In the genomic region with DNA sequence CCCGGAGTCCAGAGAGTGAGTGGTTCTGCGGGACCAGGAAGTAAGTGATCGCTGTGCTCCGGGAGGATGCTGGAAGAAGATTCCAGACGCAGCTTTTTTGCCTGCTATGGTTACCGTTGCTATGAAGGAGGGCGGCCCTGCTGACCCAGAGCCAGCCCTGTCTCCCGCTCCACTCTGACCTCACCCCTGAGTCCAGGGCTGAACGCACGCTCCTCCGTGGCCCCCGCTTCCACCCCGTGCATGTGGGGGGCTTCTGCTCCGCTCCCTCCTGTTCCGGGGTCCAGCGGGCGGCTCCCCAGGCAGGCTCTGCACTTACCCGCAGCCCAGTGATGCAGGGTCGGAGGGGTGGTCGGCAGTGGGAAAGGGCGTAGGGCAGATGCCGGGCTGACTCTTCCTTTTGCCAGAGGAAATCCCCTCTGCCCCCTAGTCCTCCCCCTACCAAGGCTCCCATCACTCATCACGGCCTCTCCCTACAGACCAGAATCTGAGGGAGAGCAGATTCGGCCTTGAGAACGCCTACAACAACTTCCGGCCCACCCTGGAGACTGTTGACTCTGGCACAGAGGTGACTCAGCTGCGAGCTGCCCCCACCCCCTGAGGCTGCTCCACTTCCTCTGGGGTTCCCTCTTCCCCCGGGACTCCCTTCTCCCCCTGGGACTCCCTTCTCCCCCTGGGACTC, we compare ENCODE assay signal across 8 cellular contexts.
DNase-seq lines count a peak whose midpoint lies in the region; ATAC-seq and TF ChIP-seq lines count a peak whose summit lies in the region.

No MANE protein-coding gene starts in this region.

- peak overlapping the region; percentile 82 for H3K4me3 Mint-ChIP-seq in memory B cell

- H3K27ac Mint-ChIP-seq in memory B cell, result peak overlapping the region; percentile 22

- peaks cover 20% of the 10 kb centered on the region for H3K4me1 Mint-ChIP-seq in memory B cell

- no peak for TF ChIP-seq CTCF in GM12875 (IDR thresholded peaks at IDR 0.05; ENCODE audit: borderline replicate concordance, insufficient read depth, low read depth, low read length)

- peak overlapping the region; percentile 78 for H3K4me3 ChIP-seq in GM12875 (ENCODE audit: low read depth, low read length)

- H3K36me3 Mint-ChIP-seq in memory B cell, result no peaks in the 10 kb centered on the region

- H3K9me3 Mint-ChIP-seq in memory B cell, result no peaks in the 10 kb centered on the region

- peaks cover 3% of the 10 kb centered on the region for H3K27me3 Mint-ChIP-seq in memory B cell

- peak; percentile 1 for DNase-seq in NCI-H2029 treated with DMSO at 0.1 percent for 48 hours (lab: John Stamatoyannopoulos, UW)
- peak; percentile 21 to 55 for DNase-seq in activated CD4-positive, alpha-beta T cell treated with anti-CD3 and anti-CD28 coated beads, Interleukin-2, amount 50 U/mL, for 24 hours (ENCODE audit: low read depth in 1 of 2, low spot score in 1 of 2)
- DNase-seq in ecto neural progenitor cell (ENCODE audit: low spot score), result peak; percentile 83
- DNase-seq in memory B cell (ENCODE audit: low spot score in 2 of 2), result peak in 1 of 2 donors; percentile 28
- peak; percentile 42 to 59 for DNase-seq in stimulated activated CD8-positive, alpha-beta memory T cell treated with anti-CD3 and anti-CD28 coated beads, Interleukin-15, amount 100 ng/mL, for 4 hours (ENCODE audit: low read depth in 2 of 2)

- ATAC-seq in HG02610 (IDR thresholded peaks at IDR 0.05; ENCODE audit: unreplicated experiment) (peak; percentile 67), memory B cell (ENCODE audit: low read depth) (peak; percentile 83), HG03378 (IDR thresholded peaks at IDR 0.05; ENCODE audit: unreplicated experiment) (no peak)
